In the genomic region with DNA sequence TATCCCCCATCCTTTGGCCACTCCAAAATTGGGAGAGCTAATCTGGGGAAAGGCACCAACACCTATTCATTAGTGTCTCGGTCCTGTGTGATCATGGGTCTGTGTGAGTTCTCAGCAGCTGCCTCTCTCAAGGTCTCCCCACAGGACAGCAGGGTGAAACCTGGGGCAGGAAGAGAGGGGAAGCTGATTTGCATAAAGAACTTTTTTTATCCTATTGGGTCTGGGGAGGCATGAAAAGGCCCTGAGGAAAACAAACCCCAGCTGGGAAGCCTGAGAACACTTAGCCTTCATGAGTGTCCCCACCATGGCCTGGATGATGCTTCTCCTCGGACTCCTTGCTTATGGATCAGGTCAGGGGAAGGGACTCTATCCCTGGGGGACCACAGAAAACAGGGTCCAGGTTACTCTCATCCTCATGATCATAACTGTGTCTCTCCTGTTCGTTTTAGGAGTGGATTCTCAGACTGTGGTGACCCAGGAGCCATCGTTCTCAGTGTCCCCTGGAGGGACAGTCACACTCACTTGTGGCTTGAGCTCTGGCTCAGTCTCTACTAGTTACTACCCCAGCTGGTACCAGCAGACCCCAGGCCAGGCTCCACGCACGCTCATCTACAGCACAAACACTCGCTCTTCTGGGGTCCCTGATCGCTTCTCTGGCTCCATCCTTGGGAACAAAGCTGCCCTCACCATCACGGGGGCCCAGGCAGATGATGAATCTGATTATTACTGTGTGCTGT, we compare ENCODE assay signal across 1 cellular context.
TF ChIP-seq lines count a peak whose summit lies in the region.

No MANE protein-coding gene starts in this region.

TF ChIP-seq in K562, 482 proteins besides CTCF, POLR2A, EP300 and RAD21 (continued from another document):
- TF ChIP-seq ZNF184 (CRISPR knock-in tag; IDR thresholded peaks at IDR 0.05) (peak; percentile 20; the same call in 1 of the 2 replicates), FOXA3 (CRISPR knock-in tag; conservative IDR thresholded peaks at IDR 0.05 in 1 of 2, IDR thresholded peaks at IDR 0.05 in 1 of 2) (peak in 1 of 2 experiments; percentile 12; a peak in 1 of 4 replicates), IRF2 (CRISPR knock-in tag; IDR thresholded peaks at IDR 0.05) (0 out of 2 replicates have a peak, but pooled peaks have one; percentile 56), ZNF780A (CRISPR knock-in tag; IDR thresholded peaks at IDR 0.05) (no peak), CREBBP (IDR thresholded peaks at IDR 0.05; ENCODE audit: low read depth, low read length) (no peak), TEAD4 (IDR thresholded peaks at IDR 0.05; ENCODE audit: low read length) (no peak), TEAD4 (CRISPR knock-in tag; IDR thresholded peaks at IDR 0.05; ENCODE audit: borderline replicate concordance) (0 out of 2 replicates have a peak, but pooled peaks have one; percentile 50), YBX1 (IDR thresholded peaks at IDR 0.05) (no peak), DNMT1 (IDR thresholded peaks at IDR 0.05) (no peak)
- TF ChIP-seq, protein P1, sequence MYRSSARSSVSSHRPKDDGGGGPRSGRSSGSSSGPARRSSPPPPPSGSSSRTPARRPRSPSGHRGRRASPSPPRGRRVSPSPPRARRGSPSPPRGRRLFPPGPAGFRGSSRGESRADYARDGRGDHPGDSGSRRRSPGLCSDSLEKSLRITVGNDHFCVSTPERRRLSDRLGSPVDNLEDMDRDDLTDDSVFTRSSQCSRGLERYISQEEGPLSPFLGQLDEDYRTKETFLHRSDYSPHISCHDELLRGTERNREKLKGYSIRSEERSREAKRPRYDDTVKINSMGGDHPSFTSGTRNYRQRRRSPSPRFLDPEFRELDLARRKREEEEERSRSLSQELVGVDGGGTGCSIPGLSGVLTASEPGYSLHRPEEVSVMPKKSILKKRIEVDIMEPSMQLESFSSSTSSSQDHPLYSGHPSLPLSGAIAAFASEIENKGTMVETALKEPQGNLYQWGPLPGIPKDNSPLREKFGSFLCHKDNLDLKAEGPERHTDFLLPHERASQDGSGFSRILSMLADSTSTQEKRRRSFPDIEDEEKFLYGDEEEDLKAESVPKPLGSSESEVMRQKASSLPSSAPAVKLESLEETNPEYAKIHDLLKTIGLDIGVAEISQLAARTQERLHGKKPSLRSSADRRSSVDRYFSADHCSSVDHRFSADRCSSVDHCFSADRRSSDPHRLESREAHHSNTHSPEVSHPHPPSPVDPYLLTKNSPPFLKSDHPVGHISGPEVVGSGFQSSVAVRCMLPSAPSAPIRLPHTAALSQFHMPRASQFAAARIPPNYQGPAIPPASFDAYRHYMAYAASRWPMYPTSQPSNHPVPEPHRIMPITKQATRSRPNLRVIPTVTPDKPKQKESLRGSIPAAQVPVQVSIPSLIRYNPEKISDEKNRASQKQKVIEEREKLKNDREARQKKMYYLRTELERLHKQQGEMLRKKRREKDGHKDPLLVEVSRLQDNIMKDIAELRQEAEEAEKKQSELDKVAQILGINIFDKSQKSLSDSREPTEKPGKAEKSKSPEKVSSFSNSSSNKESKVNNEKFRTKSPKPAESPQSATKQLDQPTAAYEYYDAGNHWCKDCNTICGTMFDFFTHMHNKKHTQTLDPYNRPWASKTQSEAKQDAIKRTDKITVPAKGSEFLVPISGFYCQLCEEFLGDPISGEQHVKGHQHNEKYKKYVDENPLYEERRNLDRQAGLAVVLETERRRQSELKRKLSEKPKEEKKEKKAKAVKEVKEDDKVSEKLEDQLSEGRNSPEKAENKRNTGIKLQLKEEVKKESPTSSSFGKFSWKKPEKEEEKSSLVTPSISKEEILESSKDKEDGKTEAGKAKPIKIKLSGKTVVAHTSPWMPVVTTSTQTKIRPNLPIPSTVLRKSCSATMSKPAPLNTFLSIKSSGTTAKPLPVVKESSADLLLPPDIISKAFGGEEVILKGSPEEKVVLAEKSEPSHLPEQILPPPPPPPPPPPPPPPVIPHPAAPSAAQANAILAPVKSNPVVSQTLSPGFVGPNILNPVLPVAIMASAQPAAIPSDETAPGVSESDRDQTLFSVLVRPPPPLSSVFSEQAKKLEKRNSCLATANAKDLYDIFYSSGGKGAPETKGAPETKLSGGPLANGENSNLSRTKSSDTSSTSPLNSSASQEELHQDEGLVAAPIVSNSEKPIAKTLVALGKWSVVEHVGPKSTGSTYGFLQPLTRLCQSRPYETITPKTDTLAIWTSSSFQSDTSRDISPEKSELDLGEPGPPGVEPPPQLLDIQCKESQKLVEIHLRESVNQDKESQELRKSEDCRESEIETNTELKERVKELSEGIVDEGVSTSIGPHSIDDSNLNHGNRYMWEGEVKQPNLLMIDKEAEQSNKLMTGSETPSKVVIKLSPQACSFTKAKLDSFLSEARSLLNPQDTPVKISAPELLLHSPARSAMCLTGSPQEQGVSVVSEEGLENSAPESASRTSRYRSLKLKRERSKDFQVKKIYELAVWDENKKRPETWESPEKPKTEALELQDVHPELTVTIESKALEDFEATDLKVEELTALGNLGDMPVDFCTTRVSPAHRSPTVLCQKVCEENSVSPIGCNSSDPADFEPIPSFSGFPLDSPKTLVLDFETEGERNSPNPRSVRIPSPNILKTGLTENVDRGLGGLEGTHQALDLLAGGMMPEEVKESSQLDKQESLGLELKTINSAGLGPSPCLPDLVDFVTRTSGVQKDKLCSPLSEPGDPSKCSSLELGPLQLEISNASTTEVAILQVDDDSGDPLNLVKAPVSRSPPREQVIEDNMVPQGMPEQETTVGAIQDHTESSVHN (IDR thresholded peaks at IDR 0.05; ENCODE audit: borderline replicate concordance in 1 of 2, low read depth in 1 of 2) = no peak
- TF ChIP-seq, protein P2, sequence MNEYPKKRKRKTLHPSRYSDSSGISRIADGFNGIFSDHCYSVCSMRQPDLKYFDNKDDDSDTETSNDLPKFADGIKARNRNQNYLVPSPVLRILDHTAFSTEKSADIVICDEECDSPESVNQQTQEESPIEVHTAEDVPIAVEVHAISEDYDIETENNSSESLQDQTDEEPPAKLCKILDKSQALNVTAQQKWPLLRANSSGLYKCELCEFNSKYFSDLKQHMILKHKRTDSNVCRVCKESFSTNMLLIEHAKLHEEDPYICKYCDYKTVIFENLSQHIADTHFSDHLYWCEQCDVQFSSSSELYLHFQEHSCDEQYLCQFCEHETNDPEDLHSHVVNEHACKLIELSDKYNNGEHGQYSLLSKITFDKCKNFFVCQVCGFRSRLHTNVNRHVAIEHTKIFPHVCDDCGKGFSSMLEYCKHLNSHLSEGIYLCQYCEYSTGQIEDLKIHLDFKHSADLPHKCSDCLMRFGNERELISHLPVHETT (CRISPR knock-in tag; conservative IDR thresholded peaks at IDR 0.05 in 1 of 2, IDR thresholded peaks at IDR 0.05 in 1 of 2) = peak in 1 of 2 experiments; percentile 65; a peak in 1 of 4 replicates
- TF ChIP-seq, protein P3, sequence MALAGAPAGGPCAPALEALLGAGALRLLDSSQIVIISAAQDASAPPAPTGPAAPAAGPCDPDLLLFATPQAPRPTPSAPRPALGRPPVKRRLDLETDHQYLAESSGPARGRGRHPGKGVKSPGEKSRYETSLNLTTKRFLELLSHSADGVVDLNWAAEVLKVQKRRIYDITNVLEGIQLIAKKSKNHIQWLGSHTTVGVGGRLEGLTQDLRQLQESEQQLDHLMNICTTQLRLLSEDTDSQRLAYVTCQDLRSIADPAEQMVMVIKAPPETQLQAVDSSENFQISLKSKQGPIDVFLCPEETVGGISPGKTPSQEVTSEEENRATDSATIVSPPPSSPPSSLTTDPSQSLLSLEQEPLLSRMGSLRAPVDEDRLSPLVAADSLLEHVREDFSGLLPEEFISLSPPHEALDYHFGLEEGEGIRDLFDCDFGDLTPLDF (CRISPR knock-in tag; IDR thresholded peaks at IDR 0.05) = no peak
TF ChIP-seq in K562: peak in this region for 7.
